10 cellular contexts compared by ENCODE assay signal in genomic region chr3:112092439-112093179, GRCh38. TPM values are rescaled to one million over a fixed set of nuclear protein-coding genes. Genes with fewer than 3 reads are reported as not detected.
DNase-seq lines count a peak whose midpoint lies in the region; ATAC-seq, FAIRE-seq and TF ChIP-seq lines count a peak whose summit lies in the region.
"Had no signal": no experiment of that assay in that cellular context is flagged by ENCODE, and none has a peak within 500 bp of the region (broad histone marks: within the 10 kb centered on the region; RNA-seq: fewer than 3 reads in every experiment).

No MANE protein-coding gene starts in this region.

- peak overlapping the region; percentile 34; the same call in 1 of the 2 replicates for H3K9ac ChIP-seq in BLaER1
- no peak overlapping the region for H3K9ac ChIP-seq in HepG2 (ENCODE audit: insufficient read depth, low read depth, low read length)

- no peak for FAIRE-seq in HepG2 (lab: Jason Lieb, UNC)

- H3K4me3 ChIP-seq in BLaER1: no peak overlapping the region
- H3K4me3 ChIP-seq in foreskin fibroblast (ENCODE audit: low read depth in 1 of 2, low read length in 2 of 2): no peak overlapping the region
- H3K4me3 ChIP-seq in HepG2 (replicated peaks in 1 of 3; ENCODE audit: insufficient read depth in 1 of 3, low read depth in 2 of 3, low read length in 3 of 3): no peak overlapping the region

- intact Hi-C loops in HepG2 (cut with micrococcal nuclease; ENCODE audit: unreplicated experiment): no loop called here

- CTCF ChIA-PET in HepG2 (lab: Yijun Ruan, JAX; ENCODE audit: low intra/inter-chr PET ratio, low total read pairs): no interaction called here

- H3K27me3 ChIP-seq in BLaER1 (peaks cover 8% of the 10 kb centered on the region), HepG2 (ENCODE audit: control insufficient read depth in 1 of 2, insufficient read depth in 2 of 2, low read length in 2 of 2) (no peaks in the 10 kb centered on the region)

- H4K20me1 ChIP-seq in BLaER1 (no peaks in the 10 kb centered on the region), HepG2 (ENCODE audit: insufficient read depth, low read length) (no peaks in the 10 kb centered on the region)

- POLR2A ChIA-PET in HepG2 (lab: Yijun Ruan, JAX): no interaction called here

- peak; percentile 17 for DNase-seq in RPMI7951 (ENCODE audit: low read depth)
- DNase-seq in iPS-NIHi7 (ENCODE audit: extremely low spot score): peak; percentile 29
- no peak for DNase-seq in NCI-H2107 treated with DMSO at 0.1 percent for 48 hours (lab: John Stamatoyannopoulos, UW; ENCODE audit: unreplicated experiment)
- DNase-seq in foreskin fibroblast: no peak
- no peak for DNase-seq in HepG2 (ENCODE audit: low spot score)
- no peak for DNase-seq in C1 segment of cervical spinal cord (lab: John Stamatoyannopoulos, UW)
- DNase-seq: NCI-H1436 treated with DMSO at 0.1 percent for 48 hours had no signal

- H3K4me2 ChIP-seq in BLaER1 (peak overlapping the region; percentile 83), HepG2 (ENCODE audit: low read depth, low read length) (no peak overlapping the region)

- no peaks in the 10 kb centered on the region for H3K79me2 ChIP-seq in HepG2 (ENCODE audit: insufficient read depth, low read length)

- no peak for TF ChIP-seq POLR2A in HepG2 (IDR thresholded peaks at IDR 0.05; ENCODE audit: insufficient read depth in 1 of 2, low read depth in 2 of 2, low read length in 2 of 2)

- peak overlapping the region; percentile 63 for H3K27ac ChIP-seq in BLaER1
- H3K27ac ChIP-seq in HepG2 (ENCODE audit: extremely low read length, insufficient read depth, low read length): no peak overlapping the region

- 42% methylated on average over 7 of the region's 7 CpGs for whole genome bisulfite sequencing in HepG2 (ENCODE audit: low lambda C conversion rate)

- H3K9me3 ChIP-seq in BLaER1: peaks cover 22% of the 10 kb centered on the region
- H3K9me3 ChIP-seq in HepG2 (ENCODE audit: low read length): no peaks in the 10 kb centered on the region

- TF ChIP-seq EP300 in HepG2 (IDR thresholded peaks at IDR 0.05; ENCODE audit: low read depth in 2 of 2, low read length in 2 of 2) (no peak), HepG2 (CRISPR knock-in tag; IDR thresholded peaks at IDR 0.05; ENCODE audit: borderline replicate concordance) (no peak)

- H3K4me1 ChIP-seq in BLaER1 (peaks cover 38% of the 10 kb centered on the region), HepG2 (ENCODE audit: insufficient read depth, low read length) (peaks cover 16% of the 10 kb centered on the region)

- H3K36me3 ChIP-seq in BLaER1 (no peaks in the 10 kb centered on the region), HepG2 (replicated peaks in 1 of 2; ENCODE audit: control insufficient read depth in 1 of 2, insufficient read depth in 2 of 2, low read length in 2 of 2) (no peaks in the 10 kb centered on the region)

- TF ChIP-seq CTCF in foreskin fibroblast (IDR thresholded peaks at IDR 0.05; ENCODE audit: low read depth, low read length) (no peak), HepG2 (CRISPR knock-in tag; IDR thresholded peaks at IDR 0.05) (no peak)

- ATAC-seq in GM21529 (IDR thresholded peaks at IDR 0.05; ENCODE audit: unreplicated experiment) (peak; percentile 57), HepG2 (no peak)

- no peak for TF ChIP-seq RAD21 in HepG2 (CRISPR knock-in tag; IDR thresholded peaks at IDR 0.05)

- in situ Hi-C loops in HepG2 (cut with HindIII; ENCODE audit: extremely low pct_ligation_motif_present, low pct_unique_long_range_greater_than_20kb): no loop called here

- BruUV-seq in HepG2 (replicated peaks; lab: Mats Ljungman, UMichigan): no TSS peak

- no peak overlapping the region for H2AFZ ChIP-seq in HepG2 (ENCODE audit: low read length)

TF ChIP-seq in HepG2, 621 proteins besides CTCF, POLR2A, EP300 and RAD21 (continues in another document):
- TF ChIP-seq PLSCR1 (CRISPR knock-in tag; IDR thresholded peaks at IDR 0.05; ENCODE audit: borderline replicate concordance): no peak

RNA-seq across cellular contexts. Expression of gene C3orf52, which starts 6.4 kb away (rescaled TPM):
- total RNA-seq in RPMI7951 (2014; rRNA removed; shearing (Covaris generic)): 6.4 and 7.4 TPM in 2 replicates
- total RNA-seq in HepG2 (2016; rRNA removed; fragmentation: Illumina TruSeq; extraction: Trizol): 1.0 and 1.2 TPM in 2 replicates
- 0.18 and 0.30 TPM in 2 replicates for total RNA-seq in HepG2 (2016; cell fraction: cytosol; rRNA removed; fragmentation: Illumina TruSeq; extraction: Trizol; ENCODE audit: low read depth)
- 0.70 and 1.1 TPM in 2 replicates for total RNA-seq in HepG2 (2016; cell fraction: insoluble cytoplasmic fraction; rRNA removed; fragmentation: Illumina TruSeq; extraction: Trizol)
- 0.55 and 0.62 TPM in 2 replicates for total RNA-seq in HepG2 (2016; cell fraction: membrane; rRNA removed; fragmentation: Illumina TruSeq; extraction: Trizol)
- total RNA-seq in HepG2 (2016; cell fraction: nucleus; rRNA removed; fragmentation: Illumina TruSeq; extraction: Trizol): 1.5 and 1.6 TPM in 2 replicates
- polyA plus RNA-seq in HepG2 (2011; rRNA removed): 0.79 and 1.1 TPM in 2 replicates
- polyA plus RNA-seq in HepG2 (2011; cell fraction: cytosol; rRNA removed): 0.51 and 0.91 TPM in 2 replicates
- polyA plus RNA-seq in HepG2 (2011; cell fraction: nucleus; rRNA removed): 1.0 and 2.3 TPM in 2 replicates
- 0.16 and 0.49 TPM in 2 replicates for polyA plus RNA-seq in HepG2 (2012)
- polyA plus RNA-seq in HepG2 (2016; cell fraction: cytosol; fragmentation: Illumina TruSeq; extraction: Trizol; ENCODE audit: low read depth): 0.14 and 0.20 TPM in 2 replicates
- 0.41 and 0.96 TPM in 2 replicates for polyA plus RNA-seq in HepG2 (2016; cell fraction: insoluble cytoplasmic fraction; fragmentation: Illumina TruSeq; extraction: Trizol; ENCODE audit: low read depth)
- polyA plus RNA-seq in HepG2 (2016; cell fraction: membrane; fragmentation: Illumina TruSeq; extraction: Trizol; ENCODE audit: low read depth): 0.31 and 0.32 TPM in 2 replicates
- 1.1 and 1.3 TPM in 2 replicates for polyA plus RNA-seq in HepG2 (2016; cell fraction: nucleus; fragmentation: Illumina TruSeq; extraction: Trizol; ENCODE audit: insufficient read depth, low read depth)
- 0.28 and 8.6 TPM in 2 replicates for polyA minus RNA-seq in HepG2 (2011; rRNA and poly(A)+ RNA removed; ENCODE audit: low replicate concordance)
- polyA minus RNA-seq in HepG2 (2011; cell fraction: cytosol; rRNA and poly(A)+ RNA removed): 0.40 and 0.97 TPM in 2 replicates
- 4.0 and 5.2 TPM in 2 replicates for polyA minus RNA-seq in HepG2 (2011; cell fraction: nucleus; rRNA and poly(A)+ RNA removed)

RNA-seq across cellular contexts. Expression of gene GCSAM, which starts 40.4 kb away (rescaled TPM):
- total RNA-seq in RPMI7951 (2014; rRNA removed; shearing (Covaris generic)): not detected in 2 replicates
- not detected in 2 replicates for total RNA-seq in HepG2 (2016; rRNA removed; fragmentation: Illumina TruSeq; extraction: Trizol)
- total RNA-seq in HepG2 (2016; cell fraction: cytosol; rRNA removed; fragmentation: Illumina TruSeq; extraction: Trizol; ENCODE audit: low read depth): not detected in 2 replicates
- total RNA-seq in HepG2 (2016; cell fraction: insoluble cytoplasmic fraction; rRNA removed; fragmentation: Illumina TruSeq; extraction: Trizol): not detected in 2 replicates
- not detected in 2 replicates for total RNA-seq in HepG2 (2016; cell fraction: membrane; rRNA removed; fragmentation: Illumina TruSeq; extraction: Trizol)
- total RNA-seq in HepG2 (2016; cell fraction: nucleus; rRNA removed; fragmentation: Illumina TruSeq; extraction: Trizol): not detected in 2 replicates
- not detected in 2 replicates for polyA plus RNA-seq in HepG2 (2011; rRNA removed)
- 0.05 and 0.07 TPM in 2 replicates for polyA plus RNA-seq in HepG2 (2011; cell fraction: cytosol; rRNA removed)
- polyA plus RNA-seq in HepG2 (2011; cell fraction: nucleus; rRNA removed): not detected in 2 replicates
- not detected in 2 replicates for polyA plus RNA-seq in HepG2 (2012)
- not detected in 2 replicates for polyA plus RNA-seq in HepG2 (2016; cell fraction: cytosol; fragmentation: Illumina TruSeq; extraction: Trizol; ENCODE audit: low read depth)
- not detected in 2 replicates for polyA plus RNA-seq in HepG2 (2016; cell fraction: insoluble cytoplasmic fraction; fragmentation: Illumina TruSeq; extraction: Trizol; ENCODE audit: low read depth)
- polyA plus RNA-seq in HepG2 (2016; cell fraction: membrane; fragmentation: Illumina TruSeq; extraction: Trizol; ENCODE audit: low read depth): not detected in 2 replicates
- polyA plus RNA-seq in HepG2 (2016; cell fraction: nucleus; fragmentation: Illumina TruSeq; extraction: Trizol; ENCODE audit: insufficient read depth, low read depth): not detected in 2 replicates
- polyA minus RNA-seq in HepG2 (2011; rRNA and poly(A)+ RNA removed; ENCODE audit: low replicate concordance): 0.19 TPM in 1 of 2 replicates, not detected in the other
- not detected in 2 replicates for polyA minus RNA-seq in HepG2 (2011; cell fraction: cytosol; rRNA and poly(A)+ RNA removed)
- polyA minus RNA-seq in HepG2 (2011; cell fraction: nucleus; rRNA and poly(A)+ RNA removed): not detected in 2 replicates
- polyA plus RNA-seq: neural cell had no signal

RNA-seq across cellular contexts. Expression of gene TMPRSS7, which starts 58.1 kb away (rescaled TPM):
- not detected in 2 replicates for total RNA-seq in RPMI7951 (2014; rRNA removed; shearing (Covaris generic))
- total RNA-seq in HepG2 (2016; rRNA removed; fragmentation: Illumina TruSeq; extraction: Trizol): not detected in 2 replicates
- not detected in 2 replicates for total RNA-seq in HepG2 (2016; cell fraction: cytosol; rRNA removed; fragmentation: Illumina TruSeq; extraction: Trizol; ENCODE audit: low read depth)
- total RNA-seq in HepG2 (2016; cell fraction: insoluble cytoplasmic fraction; rRNA removed; fragmentation: Illumina TruSeq; extraction: Trizol): not detected in 2 replicates
- total RNA-seq in HepG2 (2016; cell fraction: membrane; rRNA removed; fragmentation: Illumina TruSeq; extraction: Trizol): not detected in 2 replicates
- not detected in 2 replicates for total RNA-seq in HepG2 (2016; cell fraction: nucleus; rRNA removed; fragmentation: Illumina TruSeq; extraction: Trizol)
- not detected in 2 replicates for polyA plus RNA-seq in HepG2 (2011; rRNA removed)
- polyA plus RNA-seq in HepG2 (2011; cell fraction: cytosol; rRNA removed): not detected in 2 replicates
- not detected in 2 replicates for polyA plus RNA-seq in HepG2 (2011; cell fraction: nucleus; rRNA removed)
- polyA plus RNA-seq in HepG2 (2012): not detected in 2 replicates
- not detected in 2 replicates for polyA plus RNA-seq in HepG2 (2016; cell fraction: cytosol; fragmentation: Illumina TruSeq; extraction: Trizol; ENCODE audit: low read depth)
- polyA plus RNA-seq in HepG2 (2016; cell fraction: insoluble cytoplasmic fraction; fragmentation: Illumina TruSeq; extraction: Trizol; ENCODE audit: low read depth): not detected in 2 replicates
- polyA plus RNA-seq in HepG2 (2016; cell fraction: membrane; fragmentation: Illumina TruSeq; extraction: Trizol; ENCODE audit: low read depth): not detected in 2 replicates
- polyA plus RNA-seq in HepG2 (2016; cell fraction: nucleus; fragmentation: Illumina TruSeq; extraction: Trizol; ENCODE audit: insufficient read depth, low read depth): not detected in 2 replicates
- polyA minus RNA-seq in HepG2 (2011; rRNA and poly(A)+ RNA removed; ENCODE audit: low replicate concordance): not detected in 2 replicates
- not detected in 2 replicates for polyA minus RNA-seq in HepG2 (2011; cell fraction: cytosol; rRNA and poly(A)+ RNA removed)
- not detected in 2 replicates for polyA minus RNA-seq in HepG2 (2011; cell fraction: nucleus; rRNA and poly(A)+ RNA removed)

Comparison
In these comparisons a context has a peak if more than half of its experiments do, and no peak if none do; other contexts are left out.
1. DNase-seq: peak in RPMI7951 (single experiment) and iPS-NIHi7 (single experiment); none in NCI-H2107 treated with DMSO at 0.1 percent for 48 hours (single experiment), foreskin fibroblast (0 of 2), HepG2 (single experiment) and C1 segment of cervical spinal cord (0 of 14).